Comparison of ENCODE assay signal across 1 cellular context in the genomic region with DNA sequence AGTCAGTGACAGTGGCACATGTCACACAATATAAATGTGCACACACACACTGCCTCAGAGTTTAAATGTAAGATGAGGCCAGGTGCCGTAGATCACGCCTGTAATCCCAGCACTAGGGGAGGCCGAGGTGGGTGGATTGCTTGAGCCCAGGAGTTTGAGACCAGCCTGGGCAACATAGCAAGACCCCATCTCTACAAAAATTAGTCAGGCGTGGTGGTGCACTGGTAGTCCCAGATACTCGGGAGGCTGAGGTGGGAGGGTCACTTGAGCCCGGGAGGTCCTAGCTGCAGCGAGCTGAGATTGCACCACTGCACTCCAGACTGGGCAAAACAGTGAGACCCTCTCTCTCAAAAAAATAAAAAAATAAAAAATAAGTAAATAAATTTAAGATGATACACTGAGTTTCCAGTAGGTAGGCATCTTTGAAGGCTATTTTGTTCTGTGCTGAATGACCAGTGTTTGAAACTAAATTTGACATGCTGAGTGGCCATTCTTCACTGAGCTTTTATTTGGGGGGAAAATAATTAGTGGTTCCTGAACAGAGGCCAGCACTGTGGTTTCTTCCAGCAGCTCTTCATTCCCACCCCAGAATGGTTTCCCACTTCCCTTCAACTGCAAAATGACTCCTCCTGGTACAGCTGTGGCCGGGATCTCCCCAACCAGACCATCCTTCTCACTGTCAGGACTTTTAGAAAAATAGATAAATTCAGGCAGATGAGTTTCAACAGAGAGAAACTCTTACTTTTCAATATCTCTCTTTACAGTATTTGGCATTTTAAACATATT.
A peak's percentile ranks its signal among the peaks of the same experiment; 100 is the strongest.
TF ChIP-seq lines count a peak whose summit lies in the region.

No MANE protein-coding gene starts in this region.

TF ChIP-seq in K562, 482 proteins besides CTCF, POLR2A, EP300 and RAD21:
- TF ChIP-seq BCOR (IDR thresholded peaks at IDR 0.05) (peak; percentile 67), ZNF121 (CRISPR knock-in tag; conservative IDR thresholded peaks at IDR 0.05) (peak; percentile 96), POLR3G (IDR thresholded peaks at IDR 0.05; ENCODE audit: extremely low read depth, insufficient read length, insufficient replicate concordance) (no peak)
